In genomic region chrX:15761564-15762191, GRCh38 we compare ENCODE assay signal across 9 cellular contexts. TPM values are rescaled to one million over a fixed set of nuclear protein-coding genes. Genes with fewer than 3 reads are reported as not detected.
A peak's percentile ranks its signal among the peaks of the same experiment; 100 is the strongest.
DNase-seq lines count a peak whose midpoint lies in the region; ATAC-seq and TF ChIP-seq lines count a peak whose summit lies in the region.
"Had no signal": no experiment of that assay in that cellular context is flagged by ENCODE, and none has a peak within 500 bp of the region (broad histone marks: within the 10 kb centered on the region; RNA-seq: fewer than 3 reads in every experiment).

No MANE protein-coding gene starts in this region.

- H3K4me3 ChIP-seq in BJ (ENCODE audit: low read depth, low read length) (no peak overlapping the region), GM12865 (ENCODE audit: low read depth, low read length) (no peak overlapping the region)
- H3K4me3 ChIP-seq: SJSA1 had no signal

- H3K4me3 Mint-ChIP-seq in activated naive CD4-positive, alpha-beta T cell treated with anti-CD3 and anti-CD28 coated beads, Interleukin-2, amount 50 U/mL, for 24 hours = peak overlapping the region; percentile 62

- ATAC-seq in GM18909 (IDR thresholded peaks at IDR 0.05; ENCODE audit: poor library complexity, unreplicated experiment) = no peak

- H3K27ac Mint-ChIP-seq in activated naive CD4-positive, alpha-beta T cell treated with anti-CD3 and anti-CD28 coated beads, Interleukin-2, amount 50 U/mL, for 24 hours = peak overlapping the region; percentile 89

- no peaks in the 10 kb centered on the region for H3K27me3 ChIP-seq in BJ (ENCODE audit: control insufficient read depth, insufficient read depth, low read length)
- H3K27me3 ChIP-seq: SJSA1 had no signal

- no peaks in the 10 kb centered on the region for H3K36me3 ChIP-seq in BJ (ENCODE audit: control insufficient read depth, insufficient read depth, low read length)
- H3K36me3 ChIP-seq: SJSA1 had no signal

- peaks cover 37% of the 10 kb centered on the region for H3K4me1 Mint-ChIP-seq in activated naive CD4-positive, alpha-beta T cell treated with anti-CD3 and anti-CD28 coated beads, Interleukin-2, amount 50 U/mL, for 24 hours

- CTCF ChIA-PET in BJ (lab: Yijun Ruan, JAX) = no interaction called here

- DNase-seq in BJ (ENCODE audit: low read depth) (no peak), GM12865 (ENCODE audit: low read depth) (peak; percentile 52), NCI-H1092 treated with DMSO at 0.1 percent for 48 hours (lab: John Stamatoyannopoulos, UW) (peak; percentile 3), glomerular visceral epithelial cell (ENCODE audit: extremely low spot score) (peak; percentile 21), GOT3 (lab: John Stamatoyannopoulos, UW) (no peak)
- peak; percentile 40 for DNase-seq in stimulated activated CD8-positive, alpha-beta memory T cell treated with anti-CD3 and anti-CD28 coated beads, Interleukin-4, amount 100 ng/mL, for 48 hours

- no peaks in the 10 kb centered on the region for H3K9me3 Mint-ChIP-seq in activated naive CD4-positive, alpha-beta T cell treated with anti-CD3 and anti-CD28 coated beads, Interleukin-2, amount 50 U/mL, for 24 hours

- TF ChIP-seq CTCF in BJ (IDR thresholded peaks at IDR 0.05; ENCODE audit: insufficient read depth, low read depth, low read length) (peak; percentile 76), GM12865 (IDR thresholded peaks at IDR 0.05; ENCODE audit: insufficient read depth, low read depth, low read length, missing control alignments) (peak; percentile 67)

- H3K36me3 Mint-ChIP-seq in activated naive CD4-positive, alpha-beta T cell treated with anti-CD3 and anti-CD28 coated beads, Interleukin-2, amount 50 U/mL, for 24 hours = peaks cover 3% of the 10 kb centered on the region

- POLR2A ChIA-PET in BJ (lab: Charles Lee) = no interaction called here

- H3K27me3 Mint-ChIP-seq in activated naive CD4-positive, alpha-beta T cell treated with anti-CD3 and anti-CD28 coated beads, Interleukin-2, amount 50 U/mL, for 24 hours = no peaks in the 10 kb centered on the region

RNA-seq across cellular contexts. Expression of gene CA5B, which starts 23.6 kb away (rescaled TPM):
- 7.4 and 8.6 TPM in 2 replicates for polyA plus RNA-seq in BJ (2011; rRNA removed)
- polyA minus RNA-seq in BJ (2011; rRNA and poly(A)+ RNA removed) = 3.7 and 3.9 TPM in 2 replicates

RNA-seq across cellular contexts. Expression of gene ZRSR2, which starts 28.6 kb away (rescaled TPM):
- 2.9 and 5.1 TPM in 2 replicates for polyA plus RNA-seq in BJ (2011; rRNA removed)
- polyA minus RNA-seq in BJ (2011; rRNA and poly(A)+ RNA removed) = 0.93 and 1.2 TPM in 2 replicates

Comparison
In these comparisons a context has a peak if more than half of its experiments do, and no peak if none do; other contexts are left out.
1. DNase-seq: peak in GM12865 (single experiment), NCI-H1092 treated with DMSO at 0.1 percent for 48 hours (single experiment), glomerular visceral epithelial cell (single experiment) and stimulated activated CD8-positive, alpha-beta memory T cell treated with anti-CD3 and anti-CD28 coated beads, Interleukin-4, amount 100 ng/mL, for 48 hours (single experiment); none in BJ (single experiment) and GOT3 (single experiment).